Comparison of ENCODE assay signal across 24 cellular contexts in genomic region chrX:115021121-115021520, GRCh38. TPM values are rescaled to one million over a fixed set of nuclear protein-coding genes. Genes with fewer than 3 reads are reported as not detected.
"Had no signal": no experiment of that assay in that cellular context is flagged by ENCODE, and none has a peak within 500 bp of the region (broad histone marks: within the 10 kb centered on the region; RNA-seq: fewer than 3 reads in every experiment).

No MANE protein-coding gene starts in this region.

- H3K27me3 Mint-ChIP-seq: naive thymus-derived CD4-positive, alpha-beta T cell; stimulated activated memory B cell treated with anti-CD40 and anti-IgM and Interleukin-4, amounts not matched to agents 10 μg/mL and 1 μg/mL and 100 μg/mL, for 72 hours; stimulated activated naive CD8-positive, alpha-beta T cell treated with anti-CD3 and anti-CD28 coated beads, Interleukin-15, Interleukin-2, amounts not matched to agents 100 ng/mL and 50 ng/mL, for 24 hours had no signal

- H3K9ac ChIP-seq: parathyroid adenoma had no signal

- H2AFZ ChIP-seq: parathyroid adenoma had no signal

- H3K9me3 Mint-ChIP-seq: nephron progenitor cell; stimulated activated memory B cell treated with anti-CD40 and anti-IgM and Interleukin-4, amounts not matched to agents 10 μg/mL and 1 μg/mL and 100 μg/mL, for 72 hours; stimulated activated naive CD8-positive, alpha-beta T cell treated with anti-CD3 and anti-CD28 coated beads, Interleukin-15, Interleukin-2, amounts not matched to agents 100 ng/mL and 50 ng/mL, for 24 hours had no signal

- H3K36me3 Mint-ChIP-seq: naive thymus-derived CD4-positive, alpha-beta T cell; stimulated activated memory B cell treated with anti-CD40 and anti-IgM and Interleukin-4, amounts not matched to agents 10 μg/mL and 1 μg/mL and 100 μg/mL, for 72 hours had no signal

- H3K4me1 Mint-ChIP-seq: naive thymus-derived CD4-positive, alpha-beta T cell; nephron progenitor cell; stimulated activated memory B cell treated with anti-CD40 and anti-IgM and Interleukin-4, amounts not matched to agents 10 μg/mL and 1 μg/mL and 100 μg/mL, for 72 hours had no signal

- ATAC-seq: gastrocnemius medialis; heart right ventricle; left lung; naive thymus-derived CD4-positive, alpha-beta T cell; right lobe of liver; stimulated activated memory B cell treated with anti-CD40 and anti-IgM and Interleukin-4, amounts not matched to agents 10 μg/mL and 1 μg/mL and 100 μg/mL, for 72 hours; upper lobe of right lung had no signal

- H3K27ac Mint-ChIP-seq: naive thymus-derived CD4-positive, alpha-beta T cell; nephron progenitor cell; stimulated activated memory B cell treated with anti-CD40 and anti-IgM and Interleukin-4, amounts not matched to agents 10 μg/mL and 1 μg/mL and 100 μg/mL, for 72 hours; stimulated activated naive CD8-positive, alpha-beta T cell treated with anti-CD3 and anti-CD28 coated beads, Interleukin-15, Interleukin-2, amounts not matched to agents 100 ng/mL and 50 ng/mL, for 24 hours had no signal

- H3K4me1 ChIP-seq: colonic mucosa, gastrocnemius medialis, left lung, parathyroid adenoma, prostate gland, right lobe of liver, spleen, tibial artery, upper lobe of right lung, vagina had no signal

- H3K4me3 ChIP-seq: colonic mucosa, gastrocnemius medialis, heart right ventricle, left lung, lung, prostate gland, right lobe of liver, spleen, tibial artery, upper lobe of right lung, vagina had no signal

- H3K27me3 ChIP-seq: colonic mucosa, tibial artery, upper lobe of right lung, vagina had no signal

- H3K4me3 Mint-ChIP-seq: naive thymus-derived CD4-positive, alpha-beta T cell; nephron progenitor cell; stimulated activated memory B cell treated with anti-CD40 and anti-IgM and Interleukin-4, amounts not matched to agents 10 μg/mL and 1 μg/mL and 100 μg/mL, for 72 hours; stimulated activated naive CD8-positive, alpha-beta T cell treated with anti-CD3 and anti-CD28 coated beads, Interleukin-15, Interleukin-2, amounts not matched to agents 100 ng/mL and 50 ng/mL, for 24 hours had no signal

- H3K79me2 ChIP-seq: parathyroid adenoma had no signal

- H3K9me3 ChIP-seq: colonic mucosa, gastrocnemius medialis, heart right ventricle, left lung, prostate gland, right lobe of liver, spleen, tibial artery, upper lobe of right lung, vagina had no signal

- H3K36me3 ChIP-seq: colonic mucosa, gastrocnemius medialis, heart right ventricle, left lung, prostate gland, right lobe of liver, spleen, tibial artery, upper lobe of right lung, vagina had no signal

- DNase-seq: colonic mucosa; dermis blood vessel endothelial cell; erythroblast; gastrocnemius medialis; heart right ventricle; hypothalamus; left lung; naive thymus-derived CD4-positive, alpha-beta T cell; nephron progenitor cell; right lobe of liver; spleen; stimulated activated CD4-positive, alpha-beta T cell treated with anti-CD3 and anti-CD28 coated beads, Interleukin-15, amount 100 ng/mL, for 24 hours; stimulated activated CD4-positive, alpha-beta T cell treated with anti-CD3 and anti-CD28 coated beads, Interleukin-1b, Interleukin-23, amount 100 ng/mL, for 48 hours; stimulated activated CD4-positive, alpha-beta T cell treated with anti-CD3 and anti-CD28 coated beads, Interleukin-4, amount 100 ng/mL, for 24 hours; tibial artery; upper lobe of right lung had no signal

- H3K27ac ChIP-seq: colonic mucosa, gastrocnemius medialis, heart right ventricle, left lung, parathyroid adenoma, prostate gland, right lobe of liver, spleen, tibial artery, upper lobe of right lung, vagina had no signal

RNA-seq across cellular contexts. Expression of gene IL13RA2, which starts 3.7 kb away (rescaled TPM):
- total RNA-seq: mesenteric fat pad; mononuclear cell; naive thymus-derived CD4-positive, alpha-beta T cell; upper lobe of right lung had no signal
- polyA plus RNA-seq: naive thymus-derived CD4-positive, alpha-beta T cell had no signal
